In the genomic region with DNA sequence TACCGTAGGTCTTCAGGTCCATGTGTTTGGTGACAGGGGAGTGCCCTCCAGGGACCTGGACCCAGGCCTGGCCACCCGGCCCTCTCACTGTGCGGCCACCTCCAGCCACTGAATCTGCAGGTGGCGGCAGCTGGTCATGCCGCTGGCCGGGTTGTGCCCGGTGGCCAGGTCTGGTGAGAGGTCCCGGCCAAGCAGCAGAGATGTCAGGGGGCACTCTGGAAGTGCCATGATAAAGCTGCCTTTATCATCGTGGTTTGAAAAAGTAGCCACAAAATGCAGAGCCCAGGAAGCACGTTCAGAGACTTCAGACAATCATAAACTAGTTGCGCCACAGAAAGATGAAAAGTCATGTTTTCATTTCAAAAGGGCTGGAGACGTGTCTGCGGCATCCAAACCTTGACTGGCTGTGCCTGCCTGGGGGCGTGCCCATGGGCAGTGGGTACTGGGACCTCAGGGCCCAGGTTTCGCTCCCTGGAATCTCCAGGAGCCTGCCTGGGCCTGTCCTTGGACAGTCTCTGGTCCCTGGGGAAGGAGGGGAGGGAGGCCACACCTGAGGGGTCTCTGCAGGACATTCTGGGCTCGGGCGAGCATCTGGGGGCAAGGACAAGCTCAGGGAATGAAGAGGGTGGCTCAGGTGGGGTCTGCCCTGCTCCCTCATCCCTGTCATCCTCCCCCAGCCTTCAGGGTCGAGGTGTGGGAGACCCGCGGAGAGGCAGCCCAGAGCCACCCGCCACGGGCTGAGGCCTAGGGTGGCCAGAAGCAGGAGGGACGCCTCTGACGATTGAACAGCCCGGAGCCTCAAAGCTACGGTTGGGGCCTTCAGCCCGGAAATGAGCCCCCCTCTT, we compare ENCODE assay signal across 22 cellular contexts. TPM values are rescaled to one million over a fixed set of nuclear protein-coding genes. Genes with fewer than 3 reads are reported as not detected.
DNase-seq lines count a peak whose midpoint lies in the region; ATAC-seq and TF ChIP-seq lines count a peak whose summit lies in the region.
"Had no signal": no experiment of that assay in that cellular context is flagged by ENCODE, and none has a peak within 500 bp of the region (broad histone marks: within the 10 kb centered on the region; RNA-seq: fewer than 3 reads in every experiment).

No MANE protein-coding gene starts in this region.

- POLR2A ChIA-PET in Panc1 (lab: Charles Lee), result interaction anchor here (0.5 kb wide), 1 partner anchor 13 kb away, joined by 3 read pairs; no protein-coding TSS in a partner anchor

- no peak overlapping the region for H3K4me3 ChIP-seq in Panc1 (ENCODE audit: low read depth in 2 of 2, low read length in 2 of 2)
- H3K4me3 ChIP-seq: body of pancreas, HAP-1, smooth muscle cell had no signal

- peak overlapping the region; percentile 24 for H3K27ac Mint-ChIP-seq in dendritic cell treated with granulocyte-macrophage colony-stimulating factor and Interleukin-4, amounts not matched to agents 40 ng/mL and 50 ng/mL, for 4 days
- H3K27ac Mint-ChIP-seq in stimulated activated naive B cell treated with anti-CD40 and anti-IgM and Interleukin-4, amounts not matched to agents 10 μg/mL and 1 μg/mL and 100 μg/mL, for 72 hours, result no peak overlapping the region
- H3K27ac Mint-ChIP-seq: naive B cell had no signal

- in situ Hi-C loops in Panc1 (cut with HindIII; ENCODE audit: low pct_unique_long_range_greater_than_20kb, low sequenced_read_pairs), result no loop called here

- H3K36me3 ChIP-seq in Panc1 (ENCODE audit: control insufficient read depth, insufficient read depth, low read length), result no peaks in the 10 kb centered on the region; the same call in 1 of the 2 replicates
- H3K36me3 ChIP-seq: HAP-1 had no signal

- DNase-seq in Panc1 (ENCODE audit: low read depth, low spot score) (no peak), iris pigment epithelial cell (ENCODE audit: low read depth) (peak; percentile 21), posterior vena cava (ENCODE audit: low spot score) (peak; percentile 64)
- DNase-seq in stimulated activated CD4-positive, alpha-beta T cell treated with anti-CD3 and anti-CD28 coated beads, Interleukin-15, amount 100 ng/mL, for 24 hours, result no peak
- DNase-seq in stimulated activated naive B cell treated with anti-CD40 and anti-IgM and Interleukin-4, amounts not matched to agents 10 μg/mL and 1 μg/mL and 100 μg/mL, for 72 hours, result no peak
- DNase-seq: activated CD4-positive, alpha-beta T cell treated with anti-CD3 and anti-CD28 coated beads for 48 hours; activated CD8-positive, alpha-beta memory T cell treated with anti-CD3 and anti-CD28 coated beads for 24 hours; activated gamma-delta T cell; body of pancreas; Kasumi-1; left colon; naive B cell; NCI-H446 treated with DMSO at 0.1 percent for 48 hours; OCI-M1; SHP77 had no signal

- no peaks in the 10 kb centered on the region for H3K36me3 Mint-ChIP-seq in dendritic cell treated with granulocyte-macrophage colony-stimulating factor and Interleukin-4, amounts not matched to agents 40 ng/mL and 50 ng/mL, for 4 days (ENCODE audit: low read depth)
- no peaks in the 10 kb centered on the region for H3K36me3 Mint-ChIP-seq in stimulated activated naive B cell treated with anti-CD40 and anti-IgM and Interleukin-4, amounts not matched to agents 10 μg/mL and 1 μg/mL and 100 μg/mL, for 72 hours
- H3K36me3 Mint-ChIP-seq: naive B cell had no signal

- no peaks in the 10 kb centered on the region for H3K9me3 Mint-ChIP-seq in dendritic cell treated with granulocyte-macrophage colony-stimulating factor and Interleukin-4, amounts not matched to agents 40 ng/mL and 50 ng/mL, for 4 days
- peaks cover 0 to 1% of the 10 kb centered on the region in 2 donors for H3K9me3 Mint-ChIP-seq in stimulated activated naive B cell treated with anti-CD40 and anti-IgM and Interleukin-4, amounts not matched to agents 10 μg/mL and 1 μg/mL and 100 μg/mL, for 72 hours
- H3K9me3 Mint-ChIP-seq: type B pancreatic cell had no signal

- no TSS peak for BruUV-seq in Panc1 (replicated peaks; lab: Mats Ljungman, UMichigan)

- H3K4me1 Mint-ChIP-seq in dendritic cell treated with granulocyte-macrophage colony-stimulating factor and Interleukin-4, amounts not matched to agents 40 ng/mL and 50 ng/mL, for 4 days (ENCODE audit: low read depth), result no peaks in the 10 kb centered on the region
- H3K4me1 Mint-ChIP-seq in stimulated activated naive B cell treated with anti-CD40 and anti-IgM and Interleukin-4, amounts not matched to agents 10 μg/mL and 1 μg/mL and 100 μg/mL, for 72 hours, result no peaks in the 10 kb centered on the region

- H3K27me3 Mint-ChIP-seq in dendritic cell treated with granulocyte-macrophage colony-stimulating factor and Interleukin-4, amounts not matched to agents 40 ng/mL and 50 ng/mL, for 4 days, result peaks cover 12% of the 10 kb centered on the region
- peaks cover 23 to 38% of the 10 kb centered on the region in 2 donors for H3K27me3 Mint-ChIP-seq in stimulated activated naive B cell treated with anti-CD40 and anti-IgM and Interleukin-4, amounts not matched to agents 10 μg/mL and 1 μg/mL and 100 μg/mL, for 72 hours
- H3K27me3 Mint-ChIP-seq: type B pancreatic cell had no signal

- intact Hi-C loops in Panc1 (cut with micrococcal nuclease; ENCODE audit: unreplicated experiment) (no loop called here), posterior vena cava (cut with DNase I) (loop anchor here in 1 of 2 donors (10.0 kb wide), 1 partner anchor 295 kb away; no protein-coding TSS in a partner anchor)
- intact Hi-C loops in dendritic cell treated with granulocyte-macrophage colony-stimulating factor and Interleukin-4, amounts not matched to agents 40 ng/mL and 50 ng/mL, for 4 days (cut with micrococcal nuclease), result no loop called here

- ATAC-seq in Panc1 (no peak), GM21390 (IDR thresholded peaks at IDR 0.05; ENCODE audit: unreplicated experiment) (no peak)
- no peak for ATAC-seq in stimulated activated naive B cell treated with anti-CD40 and anti-IgM and Interleukin-4, amounts not matched to agents 10 μg/mL and 1 μg/mL and 100 μg/mL, for 72 hours (replicated peaks)
- ATAC-seq: body of pancreas, left colon had no signal

- no peaks in the 10 kb centered on the region for H3K9me3 ChIP-seq in Panc1 (ENCODE audit: control insufficient read depth, insufficient read depth, low read depth, low read length)
- H3K9me3 ChIP-seq: body of pancreas had no signal

- peaks cover 66% of the 10 kb centered on the region for H3K4me1 ChIP-seq in Panc1 (ENCODE audit: control insufficient read depth, insufficient read depth, low read length)
- H3K4me1 ChIP-seq: HAP-1 had no signal

- peak overlapping the region; percentile 65 for H3K27ac ChIP-seq in Panc1 (ENCODE audit: low read length)
- H3K27ac ChIP-seq: body of pancreas, epithelial cell of prostate, VCaP had no signal

- no peak overlapping the region for H3K4me3 Mint-ChIP-seq in dendritic cell treated with granulocyte-macrophage colony-stimulating factor and Interleukin-4, amounts not matched to agents 40 ng/mL and 50 ng/mL, for 4 days
- H3K4me3 Mint-ChIP-seq in stimulated activated naive B cell treated with anti-CD40 and anti-IgM and Interleukin-4, amounts not matched to agents 10 μg/mL and 1 μg/mL and 100 μg/mL, for 72 hours, result no peak overlapping the region
- H3K4me3 Mint-ChIP-seq: naive B cell, type B pancreatic cell had no signal

- H3K27me3 ChIP-seq in Panc1 (ENCODE audit: control insufficient read depth, insufficient read depth, low read length), result no peaks in the 10 kb centered on the region
- H3K27me3 ChIP-seq: body of pancreas had no signal

- TF ChIP-seq CTCF in Panc1 (IDR thresholded peaks at IDR 0.05), result no peak

- CTCF ChIA-PET in Panc1 (lab: Charles Lee), result no interaction called here

RNA-seq across cellular contexts. Expression of a gene that starts 44.9 kb away (rescaled TPM):
- total RNA-seq in Panc1 (2021; ENCODE audit: unreplicated experiment) (676 TPM), posterior vena cava (100 to 1,000 TPM; 117 to 133 TPM)
- polyA plus RNA-seq in Panc1 (2012; ENCODE audit: insufficient read length), result 1,186 TPM

Comparison
In these comparisons a context has a peak if more than half of its experiments do, and no peak if none do; other contexts are left out.
1. DNase-seq: peak in iris pigment epithelial cell (single experiment) and posterior vena cava (single experiment); none in Panc1 (single experiment), stimulated activated CD4-positive, alpha-beta T cell treated with anti-CD3 and anti-CD28 coated beads, Interleukin-15, amount 100 ng/mL, for 24 hours (single experiment) and stimulated activated naive B cell treated with anti-CD40 and anti-IgM and Interleukin-4, amounts not matched to agents 10 μg/mL and 1 μg/mL and 100 μg/mL, for 72 hours (single experiment).